ENCODE assay signal across 3 cellular contexts in the genomic region with DNA sequence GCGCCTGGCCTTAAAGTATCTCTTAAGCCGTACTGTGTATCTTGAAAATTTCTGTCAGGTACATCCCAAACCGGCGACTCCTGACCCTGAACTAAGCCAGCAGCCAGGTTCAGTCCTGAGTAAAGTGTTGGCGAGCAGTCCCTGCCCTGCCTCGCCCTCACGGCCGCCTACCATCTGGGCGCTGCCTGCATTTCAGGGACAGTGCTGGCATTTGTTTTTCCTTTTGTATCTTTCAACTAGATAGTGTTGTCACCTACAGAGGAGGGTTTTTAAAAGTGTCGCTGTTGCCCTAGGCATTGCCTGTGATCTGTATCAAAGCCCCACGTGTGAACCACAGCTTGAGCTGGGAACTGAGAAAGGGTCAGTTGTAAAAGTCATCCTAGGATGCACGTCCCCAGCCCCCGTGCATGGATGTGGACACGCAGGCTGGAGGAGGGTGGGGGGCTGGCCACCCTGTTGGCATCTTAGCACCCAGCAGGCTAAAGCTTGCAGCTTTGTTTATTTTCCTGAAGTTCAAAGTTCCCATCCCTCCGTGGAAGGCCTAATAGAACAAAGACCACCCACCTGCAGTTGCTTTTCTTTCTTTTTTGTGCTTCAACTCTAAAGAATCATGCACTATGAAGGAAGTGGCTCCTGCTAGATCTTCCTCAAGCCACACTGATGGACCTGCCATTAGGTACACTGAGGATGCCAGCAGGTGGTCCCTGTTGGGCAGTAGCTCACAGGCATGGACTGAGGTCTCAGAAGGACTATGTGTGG.
TF ChIP-seq lines count a peak whose summit lies in the region.

No MANE protein-coding gene starts in this region.

TF ChIP-seq in A549, 52 proteins besides CTCF, POLR2A, EP300 and RAD21:
- TF ChIP-seq PBX3 (IDR thresholded peaks at IDR 0.05) (no peak), RNF2 (IDR thresholded peaks at IDR 0.05; ENCODE audit: borderline replicate concordance, low read depth) (no peak), REST (IDR thresholded peaks at IDR 0.05) (no peak), CEBPB (IDR thresholded peaks at IDR 0.05) (no peak), BHLHE40 (IDR thresholded peaks at IDR 0.05; ENCODE audit: low read depth, low read length) (no peak), HOXB5 (CRISPR knock-in tag; IDR thresholded peaks at IDR 0.05) (no peak), NR3C1 (IDR thresholded peaks at IDR 0.05) (no peak), JUNB (IDR thresholded peaks at IDR 0.05) (no peak), FOXS1 (CRISPR knock-in tag; IDR thresholded peaks at IDR 0.05) (no peak), MYC (IDR thresholded peaks at IDR 0.05; ENCODE audit: borderline replicate concordance, low read length) (no peak), TFCP2L1 (CRISPR knock-in tag; IDR thresholded peaks at IDR 0.05) (no peak), JUN (IDR thresholded peaks at IDR 0.05) (no peak), MAZ (IDR thresholded peaks at IDR 0.05; ENCODE audit: borderline replicate concordance, low read depth, low read length) (no peak)
- TF ChIP-seq, protein P1, sequence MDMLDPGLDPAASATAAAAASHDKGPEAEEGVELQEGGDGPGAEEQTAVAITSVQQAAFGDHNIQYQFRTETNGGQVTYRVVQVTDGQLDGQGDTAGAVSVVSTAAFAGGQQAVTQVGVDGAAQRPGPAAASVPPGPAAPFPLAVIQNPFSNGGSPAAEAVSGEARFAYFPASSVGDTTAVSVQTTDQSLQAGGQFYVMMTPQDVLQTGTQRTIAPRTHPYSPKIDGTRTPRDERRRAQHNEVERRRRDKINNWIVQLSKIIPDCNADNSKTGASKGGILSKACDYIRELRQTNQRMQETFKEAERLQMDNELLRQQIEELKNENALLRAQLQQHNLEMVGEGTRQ (IDR thresholded peaks at IDR 0.05): no peak

TF ChIP-seq in HEK293, 187 proteins besides CTCF, POLR2A, EP300 and RAD21:
- TF ChIP-seq ZNF664 (tag by site-specific recombination; IDR thresholded peaks at IDR 0.05) (no peak), ZIC2 (tag by site-specific recombination; IDR thresholded peaks at IDR 0.05) (peak; percentile 14; the same call in 1 of the 2 replicates), GLIS1 (tag by site-specific recombination; IDR thresholded peaks at IDR 0.05) (no peak), ZNF792 (tag by site-specific recombination; IDR thresholded peaks at IDR 0.05) (no peak), EGR2 (tag by site-specific recombination; IDR thresholded peaks at IDR 0.05; ENCODE audit: low read depth) (no peak), ZNF777 (tag by site-specific recombination; IDR thresholded peaks at IDR 0.05; ENCODE audit: borderline replicate concordance) (no peak)
- TF ChIP-seq, protein P2, sequence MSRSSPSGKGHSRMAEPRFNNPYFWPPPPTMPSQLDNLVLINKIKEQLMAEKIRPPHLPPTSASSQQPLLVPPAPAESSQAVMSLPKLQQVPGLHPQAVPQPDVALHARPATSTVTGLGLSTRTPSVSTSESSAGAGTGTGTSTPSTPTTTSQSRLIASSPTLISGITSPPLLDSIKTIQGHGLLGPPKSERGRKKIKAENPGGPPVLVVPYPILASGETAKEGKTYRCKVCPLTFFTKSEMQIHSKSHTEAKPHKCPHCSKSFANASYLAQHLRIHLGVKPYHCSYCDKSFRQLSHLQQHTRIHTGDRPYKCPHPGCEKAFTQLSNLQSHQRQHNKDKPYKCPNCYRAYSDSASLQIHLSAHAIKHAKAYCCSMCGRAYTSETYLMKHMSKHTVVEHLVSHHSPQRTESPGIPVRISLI (tag by site-specific recombination; IDR thresholded peaks at IDR 0.05): no peak
- TF ChIP-seq, protein P3, sequence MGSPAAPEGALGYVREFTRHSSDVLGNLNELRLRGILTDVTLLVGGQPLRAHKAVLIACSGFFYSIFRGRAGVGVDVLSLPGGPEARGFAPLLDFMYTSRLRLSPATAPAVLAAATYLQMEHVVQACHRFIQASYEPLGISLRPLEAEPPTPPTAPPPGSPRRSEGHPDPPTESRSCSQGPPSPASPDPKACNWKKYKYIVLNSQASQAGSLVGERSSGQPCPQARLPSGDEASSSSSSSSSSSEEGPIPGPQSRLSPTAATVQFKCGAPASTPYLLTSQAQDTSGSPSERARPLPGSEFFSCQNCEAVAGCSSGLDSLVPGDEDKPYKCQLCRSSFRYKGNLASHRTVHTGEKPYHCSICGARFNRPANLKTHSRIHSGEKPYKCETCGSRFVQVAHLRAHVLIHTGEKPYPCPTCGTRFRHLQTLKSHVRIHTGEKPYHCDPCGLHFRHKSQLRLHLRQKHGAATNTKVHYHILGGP (tag by site-specific recombination; IDR thresholded peaks at IDR 0.05): no peak
TF ChIP-seq in HEK293: peak in this region for 1.

TF ChIP-seq in H1, 55 proteins besides CTCF, POLR2A, EP300 and RAD21:
- TF ChIP-seq HDAC2 (IDR thresholded peaks at IDR 0.05; ENCODE audit: borderline replicate concordance in 1 of 2, low read depth in 2 of 2, low read length in 2 of 2) (no peak), JUN (IDR thresholded peaks at IDR 0.05; ENCODE audit: low read depth, low read length) (no peak), SIRT6 (IDR thresholded peaks at IDR 0.05; ENCODE audit: low read length) (no peak), BCL11A (IDR thresholded peaks at IDR 0.05; ENCODE audit: low read depth in 2 of 2, low read length in 2 of 2) (no peak), BACH1 (IDR thresholded peaks at IDR 0.05; ENCODE audit: low read length) (no peak), CHD1 (IDR thresholded peaks at IDR 0.05; ENCODE audit: low read depth, low read length) (no peak)
- TF ChIP-seq, protein P1 (IDR thresholded peaks at IDR 0.05; ENCODE audit: low read length): no peak
